ENCODE assay signal across 1 cellular context in the genomic region with DNA sequence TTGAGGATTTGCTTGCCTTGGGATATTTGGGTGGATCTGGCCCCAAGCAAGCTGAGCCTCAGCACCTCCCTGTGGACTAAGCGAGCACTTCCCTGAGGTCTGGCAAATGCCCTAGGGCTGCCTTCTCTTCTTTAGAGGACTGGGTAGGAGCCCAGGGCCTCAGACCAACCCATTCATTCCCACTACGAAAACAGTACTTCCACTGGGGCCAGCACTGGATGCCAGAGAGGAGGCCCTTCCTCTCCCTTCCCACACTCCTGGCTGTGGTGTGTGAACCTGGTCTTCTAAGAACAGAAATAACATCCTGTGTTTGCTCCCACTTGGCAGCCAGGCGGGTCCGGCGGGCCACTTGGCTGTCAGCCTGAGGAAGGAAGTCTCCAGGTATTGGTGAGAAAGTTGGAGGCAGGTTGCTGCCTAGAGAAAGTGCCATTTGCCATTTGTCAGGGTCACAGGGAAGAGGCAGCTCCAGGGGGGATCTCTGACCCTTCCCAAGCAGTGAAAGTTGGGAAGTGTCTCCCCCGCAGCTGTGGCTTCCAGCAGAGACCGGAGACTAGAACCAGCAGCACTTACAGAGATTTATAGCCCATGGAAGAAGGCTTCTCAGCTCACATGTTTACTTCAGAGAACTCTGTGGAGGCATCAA.
TF ChIP-seq lines count a peak whose summit lies in the region.

No MANE protein-coding gene starts in this region.

TF ChIP-seq in IMR-90, 13 proteins besides CTCF, POLR2A, EP300 and RAD21:
- TF ChIP-seq, protein P1, sequence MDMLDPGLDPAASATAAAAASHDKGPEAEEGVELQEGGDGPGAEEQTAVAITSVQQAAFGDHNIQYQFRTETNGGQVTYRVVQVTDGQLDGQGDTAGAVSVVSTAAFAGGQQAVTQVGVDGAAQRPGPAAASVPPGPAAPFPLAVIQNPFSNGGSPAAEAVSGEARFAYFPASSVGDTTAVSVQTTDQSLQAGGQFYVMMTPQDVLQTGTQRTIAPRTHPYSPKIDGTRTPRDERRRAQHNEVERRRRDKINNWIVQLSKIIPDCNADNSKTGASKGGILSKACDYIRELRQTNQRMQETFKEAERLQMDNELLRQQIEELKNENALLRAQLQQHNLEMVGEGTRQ (IDR thresholded peaks at IDR 0.05; ENCODE audit: low read depth, low read length): no peak
- TF ChIP-seq BHLHE40 (IDR thresholded peaks at IDR 0.05; ENCODE audit: low read depth, low read length) (no peak), RCOR1 (IDR thresholded peaks at IDR 0.05; ENCODE audit: insufficient replicate concordance, low read length) (no peak), NFE2L2 (IDR thresholded peaks at IDR 0.05; ENCODE audit: low read depth, low read length) (no peak), RFX5 (IDR thresholded peaks at IDR 0.05; ENCODE audit: low read depth, low read length) (no peak), MAZ (IDR thresholded peaks at IDR 0.05; ENCODE audit: borderline replicate concordance, low read depth, low read length) (no peak), MAFK (IDR thresholded peaks at IDR 0.05; ENCODE audit: low read depth, low read length) (no peak), CHD1 (IDR thresholded peaks at IDR 0.05; ENCODE audit: low read depth, low read length) (no peak), SMC3 (IDR thresholded peaks at IDR 0.05; ENCODE audit: low read depth, low read length) (no peak), MXI1 (IDR thresholded peaks at IDR 0.05; ENCODE audit: borderline replicate concordance, low read depth, low read length) (no peak), CEBPB (IDR thresholded peaks at IDR 0.05; ENCODE audit: low read depth, low read length) (no peak), FOS (IDR thresholded peaks at IDR 0.05; ENCODE audit: low read depth, low read length) (no peak)
- TF ChIP-seq, protein P2, sequence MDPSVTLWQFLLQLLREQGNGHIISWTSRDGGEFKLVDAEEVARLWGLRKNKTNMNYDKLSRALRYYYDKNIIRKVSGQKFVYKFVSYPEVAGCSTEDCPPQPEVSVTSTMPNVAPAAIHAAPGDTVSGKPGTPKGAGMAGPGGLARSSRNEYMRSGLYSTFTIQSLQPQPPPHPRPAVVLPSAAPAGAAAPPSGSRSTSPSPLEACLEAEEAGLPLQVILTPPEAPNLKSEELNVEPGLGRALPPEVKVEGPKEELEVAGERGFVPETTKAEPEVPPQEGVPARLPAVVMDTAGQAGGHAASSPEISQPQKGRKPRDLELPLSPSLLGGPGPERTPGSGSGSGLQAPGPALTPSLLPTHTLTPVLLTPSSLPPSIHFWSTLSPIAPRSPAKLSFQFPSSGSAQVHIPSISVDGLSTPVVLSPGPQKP (IDR thresholded peaks at IDR 0.05; ENCODE audit: borderline replicate concordance, low read depth, low read length): no peak
TF ChIP-seq in IMR-90: peak in this region for 0.
